In the genomic region with DNA sequence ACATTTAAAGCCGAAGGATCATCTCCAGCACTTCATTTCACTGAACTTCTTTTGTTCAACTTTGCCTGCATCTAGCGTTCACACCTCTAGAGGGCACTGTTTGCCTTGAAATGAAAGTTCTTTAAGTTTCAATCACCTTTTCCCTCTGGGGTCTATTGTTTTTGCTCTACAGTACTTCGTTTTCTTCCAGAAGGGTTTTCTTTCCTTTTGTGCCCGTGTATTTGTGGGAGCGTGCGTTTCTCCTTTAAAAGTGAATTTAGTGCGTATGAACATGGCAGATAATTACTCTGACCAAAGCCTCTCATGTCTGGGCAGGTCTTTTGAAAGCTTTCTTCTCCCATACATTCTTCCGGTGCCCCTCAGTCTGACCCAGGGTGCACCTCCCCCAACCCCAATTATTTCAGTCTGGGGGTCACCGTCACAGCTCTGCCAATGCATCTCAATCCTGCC, we compare ENCODE assay signal across 8 cellular contexts.
DNase-seq lines count a peak whose midpoint lies in the region; ATAC-seq and TF ChIP-seq lines count a peak whose summit lies in the region.

No MANE protein-coding gene starts in this region.

- H3K27ac Mint-ChIP-seq in activated T-cell treated with anti-CD3 and anti-CD28 coated beads, Interleukin-2, amount 50 U/mL, for 72 hours = no peak overlapping the region

- H3K27me3 Mint-ChIP-seq in activated T-cell treated with anti-CD3 and anti-CD28 coated beads, Interleukin-2, amount 50 U/mL, for 72 hours (ENCODE audit: low read depth) = no peaks in the 10 kb centered on the region

- H3K9me3 Mint-ChIP-seq in activated T-cell treated with anti-CD3 and anti-CD28 coated beads, Interleukin-2, amount 50 U/mL, for 72 hours = no peaks in the 10 kb centered on the region

- peak overlapping the region; percentile 37 for H3K4me3 ChIP-seq in smooth muscle cell

- peak; percentile 91 for TF ChIP-seq CTCF in smooth muscle cell (IDR thresholded peaks at IDR 0.05; ENCODE audit: borderline replicate concordance, insufficient read depth, poor library complexity, severe bottlenecking)

- H3K27me3 ChIP-seq in smooth muscle cell (ENCODE audit: low read depth) = no peaks in the 10 kb centered on the region

- DNase-seq in DMS153 (lab: John Stamatoyannopoulos, UW) (peak; percentile 83), NCI-H460 (ENCODE audit: extremely low read depth, low read depth) (peak; percentile 64), iPS DF 19.7 (ENCODE audit: low read depth, low spot score) (peak; percentile 48), smooth muscle cell (lab: John Stamatoyannopoulos, UW; ENCODE audit: unreplicated experiment) (no peak)
- DNase-seq in activated T-cell treated with anti-CD3 and anti-CD28 coated beads, Interleukin-2, amount 50 U/mL, for 72 hours = peak; percentile 28 to 36

- ATAC-seq in HG02798 (IDR thresholded peaks at IDR 0.05; ENCODE audit: poor library complexity, unreplicated experiment) (peak; percentile 49), HG02970 (IDR thresholded peaks at IDR 0.05; ENCODE audit: low FRiP score, unreplicated experiment) (no peak), HG02870 (IDR thresholded peaks at IDR 0.05; ENCODE audit: unreplicated experiment) (no peak)
- ATAC-seq in activated T-cell treated with anti-CD3 and anti-CD28 coated beads, Interleukin-2, amount 50 U/mL, for 72 hours (replicated peaks in 1 of 2) = no peak

- no peaks in the 10 kb centered on the region for H3K4me1 ChIP-seq in smooth muscle cell (ENCODE audit: low read depth)

- H3F3A ChIP-seq in smooth muscle cell (ENCODE audit: low read depth) = no peaks in the 10 kb centered on the region

- no peak overlapping the region for H3K27ac ChIP-seq in smooth muscle cell (ENCODE audit: low read depth)

- no peaks in the 10 kb centered on the region for H3K36me3 ChIP-seq in smooth muscle cell (ENCODE audit: low read depth)

- no peaks in the 10 kb centered on the region for H3K36me3 Mint-ChIP-seq in activated T-cell treated with anti-CD3 and anti-CD28 coated beads, Interleukin-2, amount 50 U/mL, for 72 hours (ENCODE audit: insufficient read depth in 2 of 2)

- H4K20me1 ChIP-seq in smooth muscle cell (ENCODE audit: low read depth) = no peaks in the 10 kb centered on the region

- no peaks in the 10 kb centered on the region for H3K79me2 ChIP-seq in smooth muscle cell (ENCODE audit: low read depth)

- no peak overlapping the region for H3K4me3 Mint-ChIP-seq in activated T-cell treated with anti-CD3 and anti-CD28 coated beads, Interleukin-2, amount 50 U/mL, for 72 hours

- no peaks in the 10 kb centered on the region for H3K9me3 ChIP-seq in smooth muscle cell (replicated peaks; ENCODE audit: low read depth)

- whole genome bisulfite sequencing in smooth muscle cell (ENCODE audit: low lambda C conversion rate) = 15% methylated on average over 9 of the region's 9 CpGs

- no peaks in the 10 kb centered on the region for H3K4me1 Mint-ChIP-seq in activated T-cell treated with anti-CD3 and anti-CD28 coated beads, Interleukin-2, amount 50 U/mL, for 72 hours (ENCODE audit: low read depth)

- no peak overlapping the region for H3K9ac ChIP-seq in smooth muscle cell (ENCODE audit: low read depth)

- H2AFZ ChIP-seq in smooth muscle cell (ENCODE audit: low read depth) = peak overlapping the region; percentile 57

- H3K4me2 ChIP-seq in smooth muscle cell = peak overlapping the region; percentile 83
